8 cellular contexts compared by ENCODE assay signal in genomic region chr1:211951856-211952255, GRCh38.
DNase-seq lines count a peak whose midpoint lies in the region; ATAC-seq and TF ChIP-seq lines count a peak whose summit lies in the region.

No MANE protein-coding gene starts in this region.

- H3K36me3 ChIP-seq in A673 (ENCODE audit: insufficient read depth, low read length, poor library complexity, severe bottlenecking) (no peaks in the 10 kb centered on the region), H7 (replicated peaks; ENCODE audit: control insufficient read depth, insufficient read depth, low read length) (peaks cover 1% of the 10 kb centered on the region; the same call in 1 of the 2 replicates)

- CTCF ChIA-PET in A673 (lab: Charles Lee): interaction anchor here (0.7 kb wide), 1 partner anchor 271 kb away, joined by 3 read pairs; no protein-coding TSS in a partner anchor

- BruUV-seq in A673 (replicated peaks; lab: Mats Ljungman, UMichigan): no TSS peak

- ATAC-seq in HG02938 (IDR thresholded peaks at IDR 0.05; ENCODE audit: unreplicated experiment): peak; percentile 96

- no peaks in the 10 kb centered on the region for H3K4me1 ChIP-seq in A673 (ENCODE audit: insufficient read depth, low read length, poor library complexity, severe bottlenecking)

- H3K4me3 ChIP-seq in retinal pigment epithelial cell (ENCODE audit: low read length) (no peak overlapping the region), A673 (ENCODE audit: low read depth, low read length, poor library complexity, severe bottlenecking) (no peak overlapping the region), H7 (ENCODE audit: insufficient read depth, low read depth, low read length) (no peak overlapping the region)

- H3K9me3 ChIP-seq in A673 (ENCODE audit: low read depth, low read length, poor library complexity, severe bottlenecking): no peaks in the 10 kb centered on the region

- POLR2A ChIA-PET in A673 (lab: Charles Lee; ENCODE audit: low non-redundant PET): no interaction called here

- TF ChIP-seq CTCF in retinal pigment epithelial cell (conservative IDR thresholded peaks at IDR 0.05; ENCODE audit: low read depth, low read length): no peak
- TF ChIP-seq CTCF in A673 (conservative IDR thresholded peaks at IDR 0.05; ENCODE audit: low read depth, low read length): no peak

- peak; percentile 9 for DNase-seq in NK-92 treated with Interleukin-12 subunit alpha and Interleukin-12 subunit beta, amount 100 ng/mL, for 24 hours (lab: John Stamatoyannopoulos, UW)
- DNase-seq in NK-92 (lab: John Stamatoyannopoulos, UW; ENCODE audit: unreplicated experiment) (no peak), SW480 (ENCODE audit: low spot score) (peak; percentile 80), retinal pigment epithelial cell (ENCODE audit: low read depth) (peak; percentile 46), DMS 273 (lab: John Stamatoyannopoulos, UW; ENCODE audit: unreplicated experiment) (no peak), A673 (ENCODE audit: low spot score) (no peak), H7 (no peak)

- no peaks in the 10 kb centered on the region for H3K27me3 ChIP-seq in A673 (replicated peaks; ENCODE audit: insufficient read depth, low read depth, low read length, poor library complexity)
- peaks cover 3% of the 10 kb centered on the region; the same call in 1 of the 2 replicates for H3K27me3 ChIP-seq in H7 (ENCODE audit: control insufficient read depth, insufficient read depth, low read length)

- H3K27ac ChIP-seq in A673 (ENCODE audit: low read depth, low read length, poor library complexity, severe bottlenecking): no peak overlapping the region

- intact Hi-C loops in A673 (cut with micrococcal nuclease; ENCODE audit: unreplicated experiment): no loop called here

Comparison
In these comparisons a context has a peak if more than half of its experiments do, and no peak if none do; other contexts are left out.
1. DNase-seq: peak in NK-92 treated with Interleukin-12 subunit alpha and Interleukin-12 subunit beta, amount 100 ng/mL, for 24 hours (single experiment), SW480 (single experiment) and retinal pigment epithelial cell (single experiment); none in NK-92 (single experiment), DMS 273 (single experiment), A673 (single experiment) and H7 (single experiment).